ENCODE assay signal across 20 cellular contexts in the genomic region with DNA sequence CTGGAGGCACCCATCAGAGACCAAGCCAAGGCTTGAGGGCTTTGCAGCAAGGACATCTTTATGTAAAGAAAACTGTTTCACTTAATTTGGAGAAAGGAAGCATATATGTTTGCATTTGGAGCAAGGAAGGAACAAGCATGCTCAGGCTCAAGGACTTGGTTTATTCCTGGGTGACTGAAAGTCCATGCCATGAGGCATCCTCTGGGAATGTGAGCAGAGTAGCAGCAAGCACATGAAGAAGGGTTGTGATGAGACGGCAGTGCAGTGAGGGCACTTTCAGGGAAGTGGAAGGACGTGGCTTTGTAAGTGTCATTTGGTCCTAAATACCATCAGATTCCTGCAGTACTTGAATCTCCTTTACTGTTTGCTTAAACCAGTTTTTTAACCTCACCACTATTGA. TPM values are rescaled to one million over a fixed set of nuclear protein-coding genes. Genes with fewer than 3 reads are reported as not detected.
DNase-seq lines count a peak whose midpoint lies in the region; ATAC-seq and TF ChIP-seq lines count a peak whose summit lies in the region.
"Had no signal": no experiment of that assay in that cellular context is flagged by ENCODE, and none has a peak within 500 bp of the region (broad histone marks: within the 10 kb centered on the region; RNA-seq: fewer than 3 reads in every experiment).

No MANE protein-coding gene starts in this region.

- DNase-seq in EL (peak; percentile 68), fibroblast of gingiva (ENCODE audit: low read depth) (peak; percentile 32), osteoblast (ENCODE audit: insufficient read length, low spot score, missing footprints) (peak; percentile 59), NCI-H748 (lab: John Stamatoyannopoulos, UW; ENCODE audit: unreplicated experiment) (no peak)
- no peak for DNase-seq in activated T-helper 1 cell treated with anti-CD3 and anti-CD28 coated beads, Interleukin-12 subunit alpha, Interleukin-12 subunit beta, Interleukin-2, Interleukin-4 antibody, amounts not matched to agents 30 ng/mL and 10 ng/mL and 1 ng/mL, durations not matched to agents 14 hours and 24 hours and 36 hours (ENCODE audit: low spot score)
- DNase-seq: activated naive CD4-positive, alpha-beta T cell treated with anti-CD3 and anti-CD28 coated beads, Interleukin-2, amount 50 U/mL, for 16 hours; CD4-positive, alpha-beta memory T cell; NCI-H1436 treated with DMSO at 0.1 percent for 48 hours; NCI-H2227 treated with DMSO at 0.1 percent for 48 hours; stimulated activated CD4-positive, alpha-beta T cell treated with anti-CD3 and anti-CD28 coated beads, Interleukin-12 subunit alpha, Interleukin-12 subunit beta, amount 100 ng/mL, for 4 hours; T-helper 2 cell had no signal

- peaks cover 66% of the 10 kb centered on the region for H3K36me3 Mint-ChIP-seq in activated T-helper 1 cell treated with anti-CD3 and anti-CD28 coated beads, Interleukin-12 subunit alpha, Interleukin-12 subunit beta, Interleukin-2, Interleukin-4 antibody, amounts not matched to agents 30 ng/mL and 10 ng/mL and 1 ng/mL, durations not matched to agents 14 hours and 24 hours and 36 hours (ENCODE audit: low read depth)

- no peak overlapping the region for H3K4me3 Mint-ChIP-seq in activated T-helper 1 cell treated with anti-CD3 and anti-CD28 coated beads, Interleukin-12 subunit alpha, Interleukin-12 subunit beta, Interleukin-2, Interleukin-4 antibody, amounts not matched to agents 30 ng/mL and 10 ng/mL and 1 ng/mL, durations not matched to agents 14 hours and 24 hours and 36 hours
- H3K4me3 Mint-ChIP-seq: CD4-positive, alpha-beta memory T cell; natural killer cell treated with Interleukin-12 subunit alpha and Interleukin-12 subunit beta and Interleukin-15 and Interleukin-18, amount 100 ng/mL, for 72 hours; stimulated activated memory B cell treated with anti-CD40 and anti-IgM and Interleukin-4, amounts not matched to agents 10 μg/mL and 1 μg/mL and 100 μg/mL, for 72 hours had no signal

- TF ChIP-seq CTCF in osteoblast (IDR thresholded peaks at IDR 0.05; ENCODE audit: extremely low read depth, low read depth, low read length): no peak

- no peak overlapping the region for H3K4me3 ChIP-seq in osteoblast (ENCODE audit: insufficient read depth, low read length)
- H3K4me3 ChIP-seq: cardiac muscle cell, lung, tibial nerve had no signal

- H3K36me3 ChIP-seq in osteoblast (ENCODE audit: insufficient read depth, low read length): peaks cover 19% of the 10 kb centered on the region
- H3K36me3 ChIP-seq: cardiac muscle cell, tibial nerve had no signal

- no peaks in the 10 kb centered on the region for H3K79me2 ChIP-seq in osteoblast (ENCODE audit: insufficient read depth, low read length)

- peaks cover 30% of the 10 kb centered on the region for H3K4me1 Mint-ChIP-seq in activated T-helper 1 cell treated with anti-CD3 and anti-CD28 coated beads, Interleukin-12 subunit alpha, Interleukin-12 subunit beta, Interleukin-2, Interleukin-4 antibody, amounts not matched to agents 30 ng/mL and 10 ng/mL and 1 ng/mL, durations not matched to agents 14 hours and 24 hours and 36 hours (ENCODE audit: low read depth)

- H3K27ac ChIP-seq in osteoblast (ENCODE audit: low read depth, low read length): no peak overlapping the region
- H3K27ac ChIP-seq: cardiac muscle cell, tibial nerve had no signal

- H3K9me3 Mint-ChIP-seq in activated T-helper 1 cell treated with anti-CD3 and anti-CD28 coated beads, Interleukin-12 subunit alpha, Interleukin-12 subunit beta, Interleukin-2, Interleukin-4 antibody, amounts not matched to agents 30 ng/mL and 10 ng/mL and 1 ng/mL, durations not matched to agents 14 hours and 24 hours and 36 hours: no peaks in the 10 kb centered on the region
- H3K9me3 Mint-ChIP-seq: CD4-positive, alpha-beta memory T cell; natural killer cell treated with Interleukin-12 subunit alpha and Interleukin-12 subunit beta and Interleukin-15 and Interleukin-18, amount 100 ng/mL, for 72 hours; stimulated activated memory B cell treated with anti-CD40 and anti-IgM and Interleukin-4, amounts not matched to agents 10 μg/mL and 1 μg/mL and 100 μg/mL, for 72 hours had no signal

- H3K4me1 ChIP-seq in osteoblast (ENCODE audit: insufficient read depth, low read length): peaks cover 18% of the 10 kb centered on the region

- no peak overlapping the region for H2AFZ ChIP-seq in osteoblast (ENCODE audit: low read length)

- ATAC-seq in HG03196 (IDR thresholded peaks at IDR 0.05; ENCODE audit: unreplicated experiment): no peak
- no peak for ATAC-seq in HG02852 (IDR thresholded peaks at IDR 0.05; ENCODE audit: unreplicated experiment)
- ATAC-seq: activated CD4-positive, CD25-positive, alpha-beta regulatory T cell treated with anti-CD3 and anti-CD28 coated beads, Interleukin-2, amount 50 U/mL, for 24 hours; natural killer cell treated with Interleukin-12 subunit alpha and Interleukin-12 subunit beta and Interleukin-15 and Interleukin-18, amount 100 ng/mL, for 72 hours; Right ventricle myocardium inferior; stimulated activated memory B cell treated with anti-CD40 and anti-IgM and Interleukin-4, amounts not matched to agents 10 μg/mL and 1 μg/mL and 100 μg/mL, for 72 hours had no signal

- no peaks in the 10 kb centered on the region for H3K27me3 ChIP-seq in osteoblast (ENCODE audit: insufficient read depth, low read length)
- H3K27me3 ChIP-seq: cardiac muscle cell, tibial nerve had no signal

- H3K27ac Mint-ChIP-seq in activated T-helper 1 cell treated with anti-CD3 and anti-CD28 coated beads, Interleukin-12 subunit alpha, Interleukin-12 subunit beta, Interleukin-2, Interleukin-4 antibody, amounts not matched to agents 30 ng/mL and 10 ng/mL and 1 ng/mL, durations not matched to agents 14 hours and 24 hours and 36 hours: peak overlapping the region; percentile 31
- H3K27ac Mint-ChIP-seq: natural killer cell treated with Interleukin-12 subunit alpha and Interleukin-12 subunit beta and Interleukin-15 and Interleukin-18, amount 100 ng/mL, for 72 hours; stimulated activated memory B cell treated with anti-CD40 and anti-IgM and Interleukin-4, amounts not matched to agents 10 μg/mL and 1 μg/mL and 100 μg/mL, for 72 hours had no signal

- no peaks in the 10 kb centered on the region for H4K20me1 ChIP-seq in osteoblast (ENCODE audit: insufficient read depth, low read length)

- peak overlapping the region; percentile 8 for H3K4me2 ChIP-seq in osteoblast (ENCODE audit: insufficient read depth, low read length)

- H3K27me3 Mint-ChIP-seq in activated T-helper 1 cell treated with anti-CD3 and anti-CD28 coated beads, Interleukin-12 subunit alpha, Interleukin-12 subunit beta, Interleukin-2, Interleukin-4 antibody, amounts not matched to agents 30 ng/mL and 10 ng/mL and 1 ng/mL, durations not matched to agents 14 hours and 24 hours and 36 hours (ENCODE audit: insufficient read depth): no peaks in the 10 kb centered on the region
- H3K27me3 Mint-ChIP-seq: CD4-positive, alpha-beta memory T cell; natural killer cell treated with Interleukin-12 subunit alpha and Interleukin-12 subunit beta and Interleukin-15 and Interleukin-18, amount 100 ng/mL, for 72 hours; stimulated activated memory B cell treated with anti-CD40 and anti-IgM and Interleukin-4, amounts not matched to agents 10 μg/mL and 1 μg/mL and 100 μg/mL, for 72 hours had no signal

- H3K9me3 ChIP-seq in osteoblast (ENCODE audit: low read depth, low read length): peaks cover 2% of the 10 kb centered on the region
- H3K9me3 ChIP-seq: tibial nerve had no signal

- intact Hi-C loops in activated T-helper 1 cell treated with anti-CD3 and anti-CD28 coated beads, Interleukin-12 subunit alpha, Interleukin-12 subunit beta, Interleukin-2, Interleukin-4 antibody, amounts not matched to agents 30 ng/mL and 10 ng/mL and 1 ng/mL, durations not matched to agents 14 hours and 24 hours and 36 hours (cut with micrococcal nuclease): no loop called here

RNA-seq across cellular contexts. Expression of gene POLG, which starts 26.8 kb away (rescaled TPM):
- 116 and 134 TPM in 2 replicates for total RNA-seq in activated T-helper 1 cell treated with anti-CD3 and anti-CD28 coated beads, Interleukin-12 subunit alpha, Interleukin-12 subunit beta, Interleukin-2, Interleukin-4 antibody, amounts not matched to agents 30 ng/mL and 10 ng/mL and 1 ng/mL, durations not matched to agents 14 hours and 24 hours and 36 hours
- total RNA-seq in osteoblast: 50.7 and 61.2 TPM in 2 replicates

Comparison
In these comparisons a context has a peak if more than half of its experiments do, and no peak if none do; other contexts are left out.
1. DNase-seq: peak in EL (single experiment), fibroblast of gingiva (single experiment) and osteoblast (single experiment); none in activated T-helper 1 cell treated with anti-CD3 and anti-CD28 coated beads, Interleukin-12 subunit alpha, Interleukin-12 subunit beta, Interleukin-2, Interleukin-4 antibody, amounts not matched to agents 30 ng/mL and 10 ng/mL and 1 ng/mL, durations not matched to agents 14 hours and 24 hours and 36 hours (single experiment) and NCI-H748 (single experiment).